ENCODE assay signal across 9 cellular contexts in genomic region chr5:88679638-88680037, GRCh38.
DNase-seq lines count a peak whose midpoint lies in the region; ATAC-seq and TF ChIP-seq lines count a peak whose summit lies in the region.
"Had no signal": no experiment of that assay in that cellular context is flagged by ENCODE, and none has a peak within 500 bp of the region (broad histone marks: within the 10 kb centered on the region; RNA-seq: fewer than 3 reads in every experiment).

No MANE protein-coding gene starts in this region.

- H3K4me1 Mint-ChIP-seq in natural killer cell (peaks cover 24 to 41% of the 10 kb centered on the region in 2 donors), T-helper 17 cell (peaks cover 18% of the 10 kb centered on the region)
- H3K4me1 Mint-ChIP-seq in natural killer cell treated with Interleukin-12 subunit alpha and Interleukin-12 subunit beta and Interleukin-15 and Interleukin-18, amount 100 ng/mL, for 72 hours (ENCODE audit: low read depth in 2 of 2): peaks cover 23 to 30% of the 10 kb centered on the region in 2 donors

- TF ChIP-seq EP300 in stomach (IDR thresholded peaks at IDR 0.05): no peak

- WGBS in stomach, 5 donors: 17 to 32% (median 19%) methylated on average over 14 of the region's 14 CpGs

- H3K4me3 ChIP-seq in stomach: peak overlapping the region in 1 of 4 donors; percentile 43

- no peak for TF ChIP-seq CTCF in natural killer cell (IDR thresholded peaks at IDR 0.05)
- TF ChIP-seq CTCF in stomach (IDR thresholded peaks at IDR 0.05): no peak

- DNase-seq in natural killer cell: no peak
- no peak for DNase-seq in natural killer cell treated with Interleukin-12 subunit alpha and Interleukin-12 subunit beta and Interleukin-15 and Interleukin-18, amount 100 ng/mL, for 72 hours (ENCODE audit: low spot score)
- DNase-seq in T-helper 17 cell: no peak
- peak; percentile 38 for DNase-seq in islet precursor cell
- no peak for DNase-seq in SHP77 (lab: John Stamatoyannopoulos, UW)
- no peak for DNase-seq in stomach
- no peak for DNase-seq in NCI-H2081 treated with DMSO at 0.1 percent for 48 hours (lab: John Stamatoyannopoulos, UW)
- DNase-seq: NCI-H524 treated with DMSO at 0.1 percent for 48 hours had no signal

- peaks cover 5% of the 10 kb centered on the region for H3K9me3 ChIP-seq in T-helper 17 cell (ENCODE audit: control insufficient read depth, low read length, poor library complexity, severe bottlenecking)
- no peaks in the 10 kb centered on the region for H3K9me3 ChIP-seq in stomach

- peaks cover 0 to 4% of the 10 kb centered on the region in 2 donors for H3K9me3 Mint-ChIP-seq in natural killer cell
- no peaks in the 10 kb centered on the region for H3K9me3 Mint-ChIP-seq in natural killer cell treated with Interleukin-12 subunit alpha and Interleukin-12 subunit beta and Interleukin-15 and Interleukin-18, amount 100 ng/mL, for 72 hours

- H3K36me3 Mint-ChIP-seq in natural killer cell: peaks cover 16% of the 10 kb centered on the region
- peaks cover 21% of the 10 kb centered on the region for H3K36me3 Mint-ChIP-seq in natural killer cell treated with Interleukin-12 subunit alpha and Interleukin-12 subunit beta and Interleukin-15 and Interleukin-18, amount 100 ng/mL, for 72 hours
- H3K36me3 Mint-ChIP-seq in T-helper 17 cell (ENCODE audit: low read depth): peaks cover 9% of the 10 kb centered on the region

- H3K27ac Mint-ChIP-seq in natural killer cell (peak overlapping the region in 1 of 2 donors; percentile 60), T-helper 17 cell (peak overlapping the region; percentile 11)
- no peak overlapping the region for H3K27ac Mint-ChIP-seq in natural killer cell treated with Interleukin-12 subunit alpha and Interleukin-12 subunit beta and Interleukin-15 and Interleukin-18, amount 100 ng/mL, for 72 hours

- intact Hi-C loops in natural killer cell (cut with micrococcal nuclease): loop anchor here (1.0 to 5.0 kb wide), 2 partner anchors 537 to 898 kb away; no protein-coding TSS in a partner anchor
- intact Hi-C loops in stomach (cut with DNase I; ENCODE audit: low total_unique reads): loop anchor here (10.0 kb wide), 1 partner anchor 545 kb away; no protein-coding TSS in a partner anchor

- TF ChIP-seq POLR2A in stomach (IDR thresholded peaks at IDR 0.05): no peak

- H3K4me1 ChIP-seq in stomach: peaks cover 21 to 37% (median 31%) of the 10 kb centered on the region in 4 donors

- H3K27me3 Mint-ChIP-seq in natural killer cell (ENCODE audit: low read depth in 2 of 2): peaks cover 75 to 86% of the 10 kb centered on the region in 2 donors
- H3K27me3 Mint-ChIP-seq in natural killer cell treated with Interleukin-12 subunit alpha and Interleukin-12 subunit beta and Interleukin-15 and Interleukin-18, amount 100 ng/mL, for 72 hours: peaks cover 57 to 86% of the 10 kb centered on the region in 2 donors
- H3K27me3 Mint-ChIP-seq in T-helper 17 cell: peaks cover 84% of the 10 kb centered on the region

- H3K36me3 ChIP-seq in stomach: no peaks in the 10 kb centered on the region

- H3K27ac ChIP-seq in stomach: no peak overlapping the region

- H3K27me3 ChIP-seq in stomach: peaks cover 25 to 100% (median 93%) of the 10 kb centered on the region in 3 donors

- H3K4me3 Mint-ChIP-seq in natural killer cell (peak overlapping the region; percentile 3), T-helper 17 cell (no peak overlapping the region)
- no peak overlapping the region for H3K4me3 Mint-ChIP-seq in natural killer cell treated with Interleukin-12 subunit alpha and Interleukin-12 subunit beta and Interleukin-15 and Interleukin-18, amount 100 ng/mL, for 72 hours

- ATAC-seq in natural killer cell (no peak), T-helper 17 cell (no peak), GM19395 (IDR thresholded peaks at IDR 0.05; ENCODE audit: unreplicated experiment) (no peak)
- ATAC-seq in natural killer cell treated with Interleukin-12 subunit alpha and Interleukin-12 subunit beta and Interleukin-15 and Interleukin-18, amount 100 ng/mL, for 72 hours: no peak
